12 cellular contexts compared by ENCODE assay signal in genomic region chr11:121417607-121418006, GRCh38. TPM values are rescaled to one million over a fixed set of nuclear protein-coding genes. Genes with fewer than 3 reads are reported as not detected.
DNase-seq lines count a peak whose midpoint lies in the region; ATAC-seq, FAIRE-seq and TF ChIP-seq lines count a peak whose summit lies in the region.
"Had no signal": no experiment of that assay in that cellular context is flagged by ENCODE, and none has a peak within 500 bp of the region (broad histone marks: within the 10 kb centered on the region; RNA-seq: fewer than 3 reads in every experiment).

No MANE protein-coding gene starts in this region.

- H3K27ac ChIP-seq in A549 (no peak overlapping the region), HL-60 (replicated peaks) (peak overlapping the region; percentile 89), adrenal gland (peak overlapping the region in 3 of 5 donors; percentile 43 to 63 (median 59))

- 52% methylated on average over 2 of the region's 2 CpGs for WGBS in A549 (ENCODE audit: missing lambda C conversion rate)
- 53 to 70% (median 68%) methylated on average over 2 of the region's 2 CpGs for WGBS in adrenal gland, 4 donors

- no peak for TF ChIP-seq RAD21 in A549 (conservative IDR thresholded peaks at IDR 0.05 in 1 of 2, IDR thresholded peaks at IDR 0.05 in 1 of 2)

- ATAC-seq in A549 = no peak
- ATAC-seq in naive thymus-derived CD8-positive, alpha-beta T cell = no peak
- ATAC-seq in GM18511 (IDR thresholded peaks at IDR 0.05; ENCODE audit: unreplicated experiment) = no peak

- H3K4me2 ChIP-seq in A549 = no peak overlapping the region

- CTCF ChIA-PET in A549 (lab: Yijun Ruan, JAX) = interaction anchor here (0.6 to 0.7 kb wide), 2 partner anchors 708 to 1174 kb away, joined by 3 read pairs; no protein-coding TSS in a partner anchor

- peak overlapping the region; percentile 85 to 96 (median 92) for H3K27ac Mint-ChIP-seq in naive thymus-derived CD8-positive, alpha-beta T cell
- H3K27ac Mint-ChIP-seq in progenitor cell of endocrine pancreas = no peak overlapping the region

- H3K4me3 Mint-ChIP-seq in naive thymus-derived CD8-positive, alpha-beta T cell = peak overlapping the region in 9 of 10 donors; percentile 52 to 77 (median 64)
- H3K4me3 Mint-ChIP-seq in progenitor cell of endocrine pancreas (ENCODE audit: low read depth) = no peak overlapping the region

- no peaks in the 10 kb centered on the region for H3K27me3 Mint-ChIP-seq in naive thymus-derived CD8-positive, alpha-beta T cell
- peaks cover 7% of the 10 kb centered on the region for H3K27me3 Mint-ChIP-seq in progenitor cell of endocrine pancreas

- TF ChIP-seq CTCF in A549 (IDR thresholded peaks at IDR 0.05) (no peak), HL-60 (IDR thresholded peaks at IDR 0.05; ENCODE audit: insufficient read depth, low read length) (no peak), adrenal gland (IDR thresholded peaks at IDR 0.05) (no peak), progenitor cell of endocrine pancreas (IDR thresholded peaks at IDR 0.05; ENCODE audit: unreplicated experiment) (no peak)

- FAIRE-seq in A549 (lab: Jason Lieb, UNC) = no peak

- peaks cover 37 to 82% (median 70%) of the 10 kb centered on the region in 4 donors for H3K4me1 Mint-ChIP-seq in naive thymus-derived CD8-positive, alpha-beta T cell
- peaks cover 7% of the 10 kb centered on the region for H3K4me1 Mint-ChIP-seq in progenitor cell of endocrine pancreas (ENCODE audit: low read depth)

- TF ChIP-seq POLR2A in A549 (IDR thresholded peaks at IDR 0.05; ENCODE audit: low read length) = no peak
- no peak for TF ChIP-seq POLR2A in adrenal gland (IDR thresholded peaks at IDR 0.05)

- no peaks in the 10 kb centered on the region for H3K4me1 ChIP-seq in A549
- peaks cover 6 to 13% of the 10 kb centered on the region in 2 donors for H3K4me1 ChIP-seq in adrenal gland (replicated peaks in 1 of 2)

- no peaks in the 10 kb centered on the region for H3K9me3 ChIP-seq in A549
- H3K9me3 ChIP-seq in adrenal gland (replicated peaks in 1 of 3) = no peaks in the 10 kb centered on the region

- DNase-seq in A549 (ENCODE audit: low read depth in 1 of 2, low spot score in 1 of 2) = no peak
- DNase-seq in HL-60 (ENCODE audit: low read depth in 1 of 2, low spot score in 1 of 2) = no peak
- DNase-seq in adrenal gland = no peak
- DNase-seq in naive thymus-derived CD8-positive, alpha-beta T cell = no peak
- DNase-seq in T1000 (lab: John Stamatoyannopoulos, UW) = no peak
- DNase-seq in NCI-H524 (lab: John Stamatoyannopoulos, UW) = no peak
- no peak for DNase-seq in progenitor cell of endocrine pancreas (ENCODE audit: low spot score, unreplicated experiment)
- DNase-seq: MM.1S, NCI-H510A treated with DMSO at 0.1 percent for 48 hours, SW 1271 had no signal

- no peaks in the 10 kb centered on the region for H3K27me3 ChIP-seq in HL-60 (ENCODE audit: insufficient read depth, poor library complexity, severe bottlenecking)
- no peaks in the 10 kb centered on the region for H3K27me3 ChIP-seq in adrenal gland

- H3K36me3 Mint-ChIP-seq in naive thymus-derived CD8-positive, alpha-beta T cell = no peaks in the 10 kb centered on the region
- H3K36me3 Mint-ChIP-seq in progenitor cell of endocrine pancreas (ENCODE audit: insufficient read depth) = no peaks in the 10 kb centered on the region

- H3K36me3 ChIP-seq in adrenal gland (replicated peaks in 1 of 2) = no peaks in the 10 kb centered on the region

- POLR2A ChIA-PET in A549 (lab: Yijun Ruan, JAX) = no interaction called here
- POLR2A ChIA-PET in naive thymus-derived CD8-positive, alpha-beta T cell (lab: Charles Lee) = interaction anchor here (0.7 to 12.0 kb wide), 9 partner anchors 9 to 196 kb away, joined by 3 to 124 read pairs (median 4); partner anchors contain the start of genes SC5D, SORL1 and SORL1-AS1

- no peaks in the 10 kb centered on the region for H3K9me3 Mint-ChIP-seq in naive thymus-derived CD8-positive, alpha-beta T cell
- no peaks in the 10 kb centered on the region for H3K9me3 Mint-ChIP-seq in progenitor cell of endocrine pancreas (ENCODE audit: low read depth)

- H3K4me3 ChIP-seq in A549 (no peak overlapping the region), HL-60 (replicated peaks; ENCODE audit: insufficient read depth, low read length) (no peak overlapping the region), adrenal gland (no peak overlapping the region)
- H3K4me3 ChIP-seq: lung had no signal

- TF ChIP-seq EP300 in A549 (IDR thresholded peaks at IDR 0.05) = no peak

- intact Hi-C loops in adrenal gland (cut with DNase I) = no loop called here

TF ChIP-seq in A549, 52 proteins besides CTCF, POLR2A, EP300 and RAD21:
- TF ChIP-seq POLR2AphosphoS2 (conservative IDR thresholded peaks at IDR 0.05; ENCODE audit: low read length) = no peak
- TF ChIP-seq HEYL (CRISPR knock-in tag; IDR thresholded peaks at IDR 0.05) = no peak
- TF ChIP-seq RCOR1 (IDR thresholded peaks at IDR 0.05; ENCODE audit: low read depth, low read length) = no peak
- peak; percentile 26 for TF ChIP-seq MAFK (IDR thresholded peaks at IDR 0.05; ENCODE audit: partially characterized antibody)

RNA-seq across cellular contexts. Expression of gene SORL1, which starts 34.5 kb away (rescaled TPM):
- polyA plus RNA-seq in A549 (2011; rRNA removed) (3.8 and 4.8 TPM in 2 replicates), A549 (2017; fragmentation: RNase III; extraction: RNeasy Plus Mini Kit Qiagen cat#74134 plus additional on column Dnase treatment) (0.45 to 0.77 TPM (median 0.58 TPM) in 3 replicates), adrenal gland (1 to 10 TPM; 1.0 to 4.9 (median 2.3) TPM)
- 1.2 and 1.6 TPM in 2 replicates for polyA plus RNA-seq in A549 (2012; cell fraction: cytosol; rRNA removed)
- polyA plus RNA-seq in A549 (2012; cell fraction: nucleus; rRNA removed) = 4.0 and 5.9 TPM in 2 replicates
- polyA minus RNA-seq in A549 (2011; rRNA and poly(A)+ RNA removed) = 24.2 and 31.8 TPM in 2 replicates
- total RNA-seq in adrenal gland (10 to 100 TPM in 5 of 8 donors, 1 to 10 TPM in 3; 5.2 to 28.6 (median 12.1) TPM), progenitor cell of endocrine pancreas (30.9 and 31.8 TPM in 2 replicates)
- 100 to 1,000 TPM; 414 to 419 TPM for total RNA-seq in naive thymus-derived CD8-positive, alpha-beta T cell
- 100 to 1,000 TPM; 157 to 230 (median 158) TPM for polyA plus RNA-seq in naive thymus-derived CD8-positive, alpha-beta T cell

Comparison
In these comparisons a context has a peak if more than half of its experiments do, and no peak if none do; other contexts are left out.
1. H3K27ac ChIP-seq: peak in HL-60 (single experiment) and adrenal gland (3 of 5); none in A549 (0 of 2).
2. RNA of gene SORL1, which starts 34.5 kb away (total RNA-seq): 414 to 419 TPM in naive thymus-derived CD8-positive, alpha-beta T cell; 30.9 to 31.8 TPM in progenitor cell of endocrine pancreas and 5.2 to 28.6 TPM in adrenal gland; every median in the first group is over 10 times any median in the second.